14 cellular contexts compared by ENCODE assay signal in the genomic region with DNA sequence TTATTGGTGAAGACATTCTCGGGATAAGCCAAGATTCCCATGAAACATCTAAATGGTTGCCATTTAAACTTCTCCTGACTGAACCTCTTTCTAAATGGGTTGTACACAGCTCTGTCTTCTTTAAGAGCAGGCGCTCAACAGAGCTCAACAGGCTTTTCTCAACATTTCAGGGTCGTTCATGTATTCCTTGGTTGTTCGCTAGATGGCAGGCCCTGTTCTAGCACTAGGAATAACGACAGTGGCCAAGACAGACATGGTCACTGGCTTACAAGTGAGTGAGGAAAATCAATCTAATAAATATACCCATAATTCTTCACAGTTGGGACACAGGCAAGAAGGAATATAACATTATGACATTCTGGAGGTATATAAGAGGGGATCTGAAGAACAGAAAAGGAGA.
DNase-seq lines count a peak whose midpoint lies in the region; TF ChIP-seq lines count a peak whose summit lies in the region.
"Had no signal": no experiment of that assay in that cellular context is flagged by ENCODE, and none has a peak within 500 bp of the region (broad histone marks: within the 10 kb centered on the region; RNA-seq: fewer than 3 reads in every experiment).

No MANE protein-coding gene starts in this region.

- H2AFZ ChIP-seq in mammary epithelial cell (ENCODE audit: low read depth, low read length) (no peak overlapping the region), smooth muscle cell (ENCODE audit: low read depth) (no peak overlapping the region)

- H3K27ac Mint-ChIP-seq in type B pancreatic cell = no peak overlapping the region
- H3K27ac Mint-ChIP-seq: activated naive CD4-positive, alpha-beta T cell treated with anti-CD3 and anti-CD28 coated beads, Interleukin-2, amount 10 ng/mL, durations not matched to agents 7 days and 5 days had no signal

- H3K27me3 ChIP-seq in mammary epithelial cell (ENCODE audit: insufficient read depth, low read length) (no peaks in the 10 kb centered on the region), smooth muscle cell (ENCODE audit: low read depth) (no peaks in the 10 kb centered on the region)
- H3K27me3 ChIP-seq: BLaER1 had no signal

- no peak overlapping the region for H3K4me3 ChIP-seq in mammary epithelial cell (replicated peaks in 1 of 3; ENCODE audit: insufficient read depth in 1 of 3, low read depth in 2 of 3, low read length in 3 of 3)
- H3K4me3 ChIP-seq in smooth muscle cell = no peak overlapping the region
- H3K4me3 ChIP-seq: BLaER1, skin epidermis had no signal

- no TSS peak for BruUV-seq in mammary epithelial cell (replicated peaks; lab: Mats Ljungman, UMichigan)

- H3K9ac ChIP-seq in mammary epithelial cell (ENCODE audit: insufficient read depth, low read length) (no peak overlapping the region), smooth muscle cell (ENCODE audit: low read depth) (no peak overlapping the region)
- H3K9ac ChIP-seq: BLaER1 had no signal

- WGBS in mammary epithelial cell (ENCODE audit: low coverage, missing lambda C conversion rate) = 69% methylated on average over 5 of the region's 5 CpGs
- 73% methylated on average over 5 of the region's 5 CpGs for WGBS in smooth muscle cell (ENCODE audit: low lambda C conversion rate)

- DNase-seq in T47D (ENCODE audit: low read depth in 1 of 2, low spot score in 1 of 2) = peak; percentile 18 to 70
- DNase-seq in mammary epithelial cell = no peak
- DNase-seq in RPMI7951 (ENCODE audit: low read depth) = peak; percentile 40
- peak; percentile 36 for DNase-seq in fibroblast of gingiva (ENCODE audit: low read depth)
- DNase-seq in smooth muscle cell (lab: John Stamatoyannopoulos, UW; ENCODE audit: unreplicated experiment) = no peak
- DNase-seq in type B pancreatic cell (ENCODE audit: extremely low spot score, unreplicated experiment) = no peak
- no peak for DNase-seq in DMS79 (lab: John Stamatoyannopoulos, UW)
- no peak for DNase-seq in NCI-H2196 (lab: John Stamatoyannopoulos, UW; ENCODE audit: unreplicated experiment)
- DNase-seq: activated CD4-positive, alpha-beta T cell treated with anti-CD3 and anti-CD28 coated beads, Interleukin-2, amount 50 U/mL, for 1 hour; activated naive CD4-positive, alpha-beta T cell treated with anti-CD3 and anti-CD28 coated beads, Interleukin-2, amount 10 ng/mL, durations not matched to agents 7 days and 5 days; naive thymus-derived CD4-positive, alpha-beta T cell; NCI-H1436 treated with DMSO at 0.1 percent for 48 hours had no signal

- H3K4me1 Mint-ChIP-seq in type B pancreatic cell (ENCODE audit: unreplicated experiment) = no peaks in the 10 kb centered on the region
- H3K4me1 Mint-ChIP-seq: activated naive CD4-positive, alpha-beta T cell treated with anti-CD3 and anti-CD28 coated beads, Interleukin-2, amount 10 ng/mL, durations not matched to agents 7 days and 5 days had no signal

- H3K36me3 ChIP-seq in mammary epithelial cell (ENCODE audit: insufficient read depth, low read length) = no peaks in the 10 kb centered on the region
- H3K36me3 ChIP-seq in smooth muscle cell (ENCODE audit: low read depth) = no peaks in the 10 kb centered on the region
- H3K36me3 ChIP-seq: BLaER1 had no signal

- H3F3A ChIP-seq in smooth muscle cell (ENCODE audit: low read depth) = no peaks in the 10 kb centered on the region

- H3K27ac ChIP-seq in mammary epithelial cell (ENCODE audit: insufficient read depth, low read depth, low read length) (no peak overlapping the region), smooth muscle cell (ENCODE audit: low read depth) (no peak overlapping the region)
- H3K27ac ChIP-seq: BLaER1, skin epidermis had no signal

- peaks cover 24% of the 10 kb centered on the region for H3K27me3 Mint-ChIP-seq in type B pancreatic cell

- no peaks in the 10 kb centered on the region for H3K79me2 ChIP-seq in mammary epithelial cell (ENCODE audit: insufficient read depth, low read length)
- H3K79me2 ChIP-seq in smooth muscle cell (ENCODE audit: low read depth) = no peaks in the 10 kb centered on the region

- CTCF ChIA-PET in mammary epithelial cell (lab: Charles Lee; ENCODE audit: low non-redundant PET) = no interaction called here

- H3K9me3 Mint-ChIP-seq in type B pancreatic cell = no peaks in the 10 kb centered on the region
- H3K9me3 Mint-ChIP-seq: activated naive CD4-positive, alpha-beta T cell treated with anti-CD3 and anti-CD28 coated beads, Interleukin-2, amount 10 ng/mL, durations not matched to agents 7 days and 5 days had no signal

- in situ Hi-C loops in T47D (cut with HindIII; ENCODE audit: low pct_unique_long_range_greater_than_20kb, low sequenced_read_pairs) (no loop called here), mammary epithelial cell (cut with MboI; ENCODE audit: low sequenced_read_pairs in 2 of 2) (loop anchor here in 1 of 2 donors (5.0 kb wide), 1 partner anchor 241 kb away; no protein-coding TSS in a partner anchor)

- peaks cover 4% of the 10 kb centered on the region for H3K4me1 ChIP-seq in mammary epithelial cell (ENCODE audit: insufficient read depth, low read length)
- no peaks in the 10 kb centered on the region for H3K4me1 ChIP-seq in smooth muscle cell (ENCODE audit: low read depth)

- no peak overlapping the region for H3K4me3 Mint-ChIP-seq in type B pancreatic cell
- H3K4me3 Mint-ChIP-seq: activated naive CD4-positive, alpha-beta T cell treated with anti-CD3 and anti-CD28 coated beads, Interleukin-2, amount 10 ng/mL, durations not matched to agents 7 days and 5 days; naive thymus-derived CD4-positive, alpha-beta T cell had no signal

- intact Hi-C loops in mammary epithelial cell (cut with micrococcal nuclease) = no loop called here

- TF ChIP-seq CTCF in mammary epithelial cell (conservative IDR thresholded peaks at IDR 0.05 in 1 of 2, IDR thresholded peaks at IDR 0.05 in 1 of 2; ENCODE audit: extremely low read depth in 1 of 2, insufficient read depth in 1 of 2, low read depth in 1 of 2, low read length in 2 of 2) (no peak), smooth muscle cell (IDR thresholded peaks at IDR 0.05; ENCODE audit: borderline replicate concordance, insufficient read depth, poor library complexity, severe bottlenecking) (peak; percentile 11), type B pancreatic cell (conservative IDR thresholded peaks at IDR 0.05) (no peak)

- dilution Hi-C loops in mammary epithelial cell (cut with HindIII; ENCODE audit: low sequenced_read_pairs) = no loop called here

- no peaks in the 10 kb centered on the region for H3K36me3 Mint-ChIP-seq in type B pancreatic cell
- H3K36me3 Mint-ChIP-seq: activated naive CD4-positive, alpha-beta T cell treated with anti-CD3 and anti-CD28 coated beads, Interleukin-2, amount 10 ng/mL, durations not matched to agents 7 days and 5 days; naive thymus-derived CD4-positive, alpha-beta T cell had no signal

- H4K20me1 ChIP-seq in mammary epithelial cell (ENCODE audit: insufficient read depth, low read length) (no peaks in the 10 kb centered on the region), smooth muscle cell (ENCODE audit: low read depth) (no peaks in the 10 kb centered on the region)
- H4K20me1 ChIP-seq: BLaER1 had no signal

- no peak overlapping the region for H3K4me2 ChIP-seq in mammary epithelial cell (ENCODE audit: insufficient read depth, low read depth, low read length)
- H3K4me2 ChIP-seq in smooth muscle cell = no peak overlapping the region
- H3K4me2 ChIP-seq: BLaER1 had no signal

- H3K9me3 ChIP-seq in mammary epithelial cell (replicated peaks; ENCODE audit: insufficient read depth, low read length) (no peaks in the 10 kb centered on the region), smooth muscle cell (replicated peaks; ENCODE audit: low read depth) (no peaks in the 10 kb centered on the region)
- H3K9me3 ChIP-seq: BLaER1 had no signal

Comparison
In these comparisons a context has a peak if more than half of its experiments do, and no peak if none do; other contexts are left out.
1. DNase-seq: peak in T47D (2 of 2), RPMI7951 (single experiment) and fibroblast of gingiva (single experiment); none in mammary epithelial cell (single experiment), smooth muscle cell (single experiment), type B pancreatic cell (single experiment), DMS79 (single experiment) and NCI-H2196 (single experiment).